Comparison of ENCODE assay signal across 20 cellular contexts in genomic region chr1:239711768-239712167, GRCh38.
"Had no signal": no experiment of that assay in that cellular context is flagged by ENCODE, and none has a peak within 500 bp of the region (broad histone marks: within the 10 kb centered on the region; RNA-seq: fewer than 3 reads in every experiment).

No MANE protein-coding gene starts in this region.

- H3K4me1 ChIP-seq: ascending aorta, foreskin keratinocyte, left ventricle myocardium inferior, parathyroid adenoma, upper lobe of right lung had no signal

- H3K4me3 ChIP-seq: ascending aorta, left ventricle myocardium inferior, upper lobe of right lung had no signal

- H3K36me3 ChIP-seq: ascending aorta, brain microvascular endothelial cell, left ventricle myocardium inferior, upper lobe of right lung had no signal

- H3K4me3 Mint-ChIP-seq: activated CD8-positive, alpha-beta T cell treated with anti-CD3 and anti-CD28 coated beads, Interleukin-2, amount 10 ng/mL, durations not matched to agents 7 days and 5 days; dendritic cell treated with granulocyte-macrophage colony-stimulating factor and Interleukin-4, amounts not matched to agents 40 ng/mL and 50 ng/mL, for 4 days; mesothelial cell of epicardium; natural killer cell treated with Interleukin-12 subunit alpha and Interleukin-12 subunit beta and Interleukin-15 and Interleukin-18, amount 100 ng/mL, for 72 hours; T-helper 17 cell had no signal

- H3K36me3 Mint-ChIP-seq: mesothelial cell of epicardium had no signal

- H3K27me3 Mint-ChIP-seq: dendritic cell treated with granulocyte-macrophage colony-stimulating factor and Interleukin-4, amounts not matched to agents 40 ng/mL and 50 ng/mL, for 4 days; natural killer cell treated with Interleukin-12 subunit alpha and Interleukin-12 subunit beta and Interleukin-15 and Interleukin-18, amount 100 ng/mL, for 72 hours; T-helper 17 cell had no signal

- H3K27ac ChIP-seq: ascending aorta, brain microvascular endothelial cell, foreskin keratinocyte, left ventricle myocardium inferior, parathyroid adenoma, upper lobe of right lung had no signal

- H3K27ac Mint-ChIP-seq: activated CD8-positive, alpha-beta T cell treated with anti-CD3 and anti-CD28 coated beads, Interleukin-2, amount 10 ng/mL, durations not matched to agents 7 days and 5 days; activated T-helper 2 cell treated with anti-CD3 and anti-CD28 coated beads, Interferon-gamma antibody, Interleukin-2, Interleukin-4, amounts not matched to agents 10 μg/mL and 5 μg/mL and 100 μg/mL, durations not matched to agents 14 hours and 24 hours and 36 hours; dendritic cell treated with granulocyte-macrophage colony-stimulating factor and Interleukin-4, amounts not matched to agents 40 ng/mL and 50 ng/mL, for 4 days; mesothelial cell of epicardium; T-helper 17 cell had no signal

- H3K27me3 ChIP-seq: ascending aorta, brain microvascular endothelial cell, foreskin keratinocyte, upper lobe of right lung had no signal

- DNase-seq: activated CD4-positive, alpha-beta T cell treated with anti-CD3 and anti-CD28 coated beads for 4 hours; activated CD4-positive, CD25-positive, alpha-beta regulatory T cell; activated CD8-positive, alpha-beta T cell treated with anti-CD3 and anti-CD28 coated beads, Interleukin-2, amount 10 ng/mL, durations not matched to agents 7 days and 5 days; activated naive CD4-positive, alpha-beta T cell; brain microvascular endothelial cell; caudate nucleus; effector CD8-positive, alpha-beta T cell; foreskin keratinocyte; left ventricle myocardium inferior; right cardiac atrium; stimulated activated CD4-positive, alpha-beta T cell treated with anti-CD3 and anti-CD28 coated beads, Interleukin-4, amount 100 ng/mL, for 24 hours; stimulated activated naive CD8-positive, alpha-beta T cell treated with anti-CD3 and anti-CD28 coated beads, Interleukin-15, Interleukin-2, amounts not matched to agents 100 U/mL and 50 U/mL, for 24 hours; T-helper 17 cell; upper lobe of right lung had no signal

- ATAC-seq: activated CD8-positive, alpha-beta T cell treated with anti-CD3 and anti-CD28 coated beads, Interleukin-2, amount 10 ng/mL, durations not matched to agents 7 days and 5 days; foreskin keratinocyte; natural killer cell treated with Interleukin-12 subunit alpha and Interleukin-12 subunit beta and Interleukin-15 and Interleukin-18, amount 100 ng/mL, for 72 hours; right cardiac atrium; stimulated activated naive CD8-positive, alpha-beta T cell treated with anti-CD3 and anti-CD28 coated beads, Interleukin-15, Interleukin-2, amounts not matched to agents 100 U/mL and 50 U/mL, for 24 hours; T-helper 17 cell; upper lobe of right lung had no signal

- H2AFZ ChIP-seq: parathyroid adenoma had no signal

- H3K9me3 ChIP-seq: ascending aorta, left ventricle myocardium inferior, upper lobe of right lung had no signal

- H3K9me3 Mint-ChIP-seq: activated T-helper 2 cell treated with anti-CD3 and anti-CD28 coated beads, Interferon-gamma antibody, Interleukin-2, Interleukin-4, amounts not matched to agents 10 μg/mL and 5 μg/mL and 100 μg/mL, durations not matched to agents 14 hours and 24 hours and 36 hours; dendritic cell treated with granulocyte-macrophage colony-stimulating factor and Interleukin-4, amounts not matched to agents 40 ng/mL and 50 ng/mL, for 4 days; natural killer cell treated with Interleukin-12 subunit alpha and Interleukin-12 subunit beta and Interleukin-15 and Interleukin-18, amount 100 ng/mL, for 72 hours had no signal

- H3K79me2 ChIP-seq: parathyroid adenoma had no signal

- H3K9ac ChIP-seq: parathyroid adenoma had no signal
